Comparison of ENCODE assay signal across 34 cellular contexts in genomic region chr3:15979900-15980299, GRCh38.
"Had no signal": no experiment of that assay in that cellular context is flagged by ENCODE, and none has a peak within 500 bp of the region (broad histone marks: within the 10 kb centered on the region; RNA-seq: fewer than 3 reads in every experiment).

No MANE protein-coding gene starts in this region.

- H3K4me1 ChIP-seq: ascending aorta, breast epithelium had no signal

- ATAC-seq: activated CD8-positive, alpha-beta T cell treated with anti-CD3 and anti-CD28 coated beads for 36 hours; activated naive CD8-positive, alpha-beta T cell treated with anti-CD3 and anti-CD28 coated beads, Interleukin-2, amount 50 U/mL, for 24 hours had no signal

- H3K27me3 ChIP-seq: ascending aorta, brain microvascular endothelial cell, breast epithelium had no signal

- H3K4me3 ChIP-seq: ascending aorta, breast epithelium had no signal

- H3K4me3 Mint-ChIP-seq: activated B cell treated with CpG ODN at 0.5 μM for 24 hours; activated CD4-positive, alpha-beta memory T cell treated with anti-CD3 and anti-CD28 coated beads for 36 hours; activated CD4-positive, alpha-beta T cell treated with anti-CD3 and anti-CD28 coated beads, Interleukin-2, amount 10 ng/mL, durations not matched to agents 24 days and 14 days; activated CD8-positive, alpha-beta T cell treated with anti-CD3 and anti-CD28 coated beads for 36 hours; activated naive CD4-positive, alpha-beta T cell treated with anti-CD3 and anti-CD28 coated beads, Interleukin-2, amount 10 ng/mL, durations not matched to agents 7 days and 5 days; activated naive CD4-positive, alpha-beta T cell treated with anti-CD3 and anti-CD28 coated beads, Interleukin-2, amount 50 U/mL, for 24 hours; activated naive CD8-positive, alpha-beta T cell; activated naive CD8-positive, alpha-beta T cell treated with anti-CD3 and anti-CD28 coated beads, Interleukin-2, amount 10 ng/mL, durations not matched to agents 7 days and 5 days; activated naive CD8-positive, alpha-beta T cell treated with anti-CD3 and anti-CD28 coated beads, Interleukin-2, amount 50 U/mL, for 24 hours; T-helper 1 cell treated with Interleukin-12 subunit alpha and Interleukin-12 subunit beta and Interleukin-4 antibody, amounts not matched to agents 30 μg/mL and 1 μg/mL, for 36 hours; T-helper 2 cell treated with Interferon-gamma antibody and Interleukin-4, amounts not matched to agents 5 μg/mL and 100 μg/mL, for 36 hours had no signal

- H3K27me3 Mint-ChIP-seq: activated B cell treated with CpG ODN at 0.5 μM for 24 hours; activated CD4-positive, alpha-beta memory T cell treated with anti-CD3 and anti-CD28 coated beads for 36 hours; activated naive CD4-positive, alpha-beta T cell treated with anti-CD3 and anti-CD28 coated beads, Interleukin-2, amount 50 U/mL, for 24 hours; activated naive CD8-positive, alpha-beta T cell; activated naive CD8-positive, alpha-beta T cell treated with anti-CD3 and anti-CD28 coated beads, Interleukin-2, amount 10 ng/mL, durations not matched to agents 7 days and 5 days; activated naive CD8-positive, alpha-beta T cell treated with anti-CD3 and anti-CD28 coated beads, Interleukin-2, amount 50 U/mL, for 24 hours had no signal

- H3K9me3 ChIP-seq: ascending aorta, breast epithelium had no signal

- H3K36me3 Mint-ChIP-seq: activated CD4-positive, alpha-beta memory T cell treated with anti-CD3 and anti-CD28 coated beads for 36 hours; activated naive CD4-positive, alpha-beta T cell treated with anti-CD3 and anti-CD28 coated beads, Interleukin-2, amount 10 ng/mL, durations not matched to agents 7 days and 5 days; activated naive CD4-positive, alpha-beta T cell treated with anti-CD3 and anti-CD28 coated beads, Interleukin-2, amount 50 U/mL, for 24 hours; activated naive CD8-positive, alpha-beta T cell; activated naive CD8-positive, alpha-beta T cell treated with anti-CD3 and anti-CD28 coated beads, Interleukin-2, amount 10 ng/mL, durations not matched to agents 7 days and 5 days had no signal

- H3K9me3 Mint-ChIP-seq: activated B cell treated with CpG ODN at 0.5 μM for 24 hours; activated CD4-positive, alpha-beta memory T cell treated with anti-CD3 and anti-CD28 coated beads for 36 hours; activated CD8-positive, alpha-beta T cell treated with anti-CD3 and anti-CD28 coated beads for 36 hours; activated naive CD4-positive, alpha-beta T cell treated with anti-CD3 and anti-CD28 coated beads, Interleukin-2, amount 10 ng/mL, durations not matched to agents 7 days and 5 days; activated naive CD4-positive, alpha-beta T cell treated with anti-CD3 and anti-CD28 coated beads, Interleukin-2, amount 50 U/mL, for 24 hours; activated naive CD8-positive, alpha-beta T cell treated with anti-CD3 and anti-CD28 coated beads, Interleukin-2, amount 10 ng/mL, durations not matched to agents 7 days and 5 days; activated naive CD8-positive, alpha-beta T cell treated with anti-CD3 and anti-CD28 coated beads, Interleukin-2, amount 50 U/mL, for 24 hours; activated T-helper 2 cell treated with anti-CD3 and anti-CD28 coated beads, Interferon-gamma antibody, Interleukin-2, Interleukin-4, amounts not matched to agents 10 μg/mL and 5 μg/mL and 100 μg/mL, durations not matched to agents 14 hours and 24 hours and 36 hours; T-helper 2 cell treated with Interferon-gamma antibody and Interleukin-4, amounts not matched to agents 5 μg/mL and 100 μg/mL, for 36 hours had no signal

- H3K36me3 ChIP-seq: ascending aorta, brain microvascular endothelial cell, breast epithelium had no signal

- H3K27ac ChIP-seq: ascending aorta, brain microvascular endothelial cell, breast epithelium, VCaP had no signal

- H3K4me1 Mint-ChIP-seq: activated B cell treated with CpG ODN at 0.5 μM for 24 hours; activated CD4-positive, alpha-beta T cell treated with anti-CD3 and anti-CD28 coated beads, Interleukin-2, amount 10 ng/mL, durations not matched to agents 24 days and 14 days; activated naive CD4-positive, alpha-beta T cell treated with anti-CD3 and anti-CD28 coated beads, Interleukin-2, amount 10 ng/mL, durations not matched to agents 7 days and 5 days; activated naive CD4-positive, alpha-beta T cell treated with anti-CD3 and anti-CD28 coated beads, Interleukin-2, amount 50 U/mL, for 24 hours; activated naive CD8-positive, alpha-beta T cell treated with anti-CD3 and anti-CD28 coated beads, Interleukin-2, amount 10 ng/mL, durations not matched to agents 7 days and 5 days; activated naive CD8-positive, alpha-beta T cell treated with anti-CD3 and anti-CD28 coated beads, Interleukin-2, amount 50 U/mL, for 24 hours had no signal

- DNase-seq: activated B cell treated with CpG ODN at 0.5 μM for 24 hours; activated CD4-positive, alpha-beta memory T cell treated with anti-CD3 and anti-CD28 coated beads for 36 hours; activated CD4-positive, alpha-beta T cell treated with anti-CD3 and anti-CD28 coated beads for 4 hours; activated CD4-positive, alpha-beta T cell treated with anti-CD3 and anti-CD28 coated beads, Interleukin-2, amount 10 ng/mL, durations not matched to agents 24 days and 14 days; activated CD4-positive, alpha-beta T cell treated with anti-CD3 and anti-CD28 coated beads, Interleukin-2, amount 50 U/mL, for 1 hour; activated CD4-positive, alpha-beta T cell treated with anti-CD3 and anti-CD28 coated beads, Interleukin-2, amount 50 U/mL, for 4 hours; activated CD4-positive, CD25-positive, alpha-beta regulatory T cell treated with anti-CD3 and anti-CD28 coated beads, Interleukin-2, amount 50 U/mL, for 72 hours; activated CD8-positive, alpha-beta memory T cell treated with anti-CD3 and anti-CD28 coated beads, Interleukin-2, amount 50 U/mL, for 4 hours; activated CD8-positive, alpha-beta T cell treated with anti-CD3 and anti-CD28 coated beads for 36 hours; activated effector memory CD4-positive, alpha-beta T cell treated with Interleukin-2 at 50 U/mL for 16 hours; activated gamma-delta T cell; activated naive CD4-positive, alpha-beta T cell treated with anti-CD3 and anti-CD28 coated beads, Interleukin-2, amount 10 ng/mL, durations not matched to agents 7 days and 5 days; activated naive CD4-positive, alpha-beta T cell treated with Interleukin-2 at 50 U/mL for 16 hours; activated naive CD8-positive, alpha-beta T cell treated with anti-CD3 and anti-CD28 coated beads, Interleukin-2, amount 10 ng/mL, durations not matched to agents 7 days and 5 days; activated naive CD8-positive, alpha-beta T cell treated with anti-CD3 and anti-CD28 coated beads, Interleukin-2, amount 50 U/mL, for 24 hours; activated T-cell treated with anti-CD3 and anti-CD28 coated beads for 4 hours; activated T-cell treated with anti-CD3 and anti-CD28 coated beads, Interleukin-2, amount 50 U/mL, for 1 hour; activated T-cell treated with anti-CD3 and anti-CD28 coated beads, Interleukin-2, amount 50 U/mL, for 48 hours; amygdala; anterior cingulate cortex; brain microvascular endothelial cell; central memory CD4-positive, alpha-beta T cell; T-helper 1 cell; T-helper 2 cell; T-helper 9 cell had no signal

- FAIRE-seq: TTC549 had no signal
